8 cellular contexts compared by ENCODE assay signal in genomic region chr10:63083904-63084689, GRCh38. TPM values are rescaled to one million over a fixed set of nuclear protein-coding genes. Genes with fewer than 3 reads are reported as not detected.
DNase-seq lines count a peak whose midpoint lies in the region; ATAC-seq and TF ChIP-seq lines count a peak whose summit lies in the region.

No MANE protein-coding gene starts in this region.

- H3K9me3 ChIP-seq in MG63 = no peaks in the 10 kb centered on the region
- no peaks in the 10 kb centered on the region for H3K9me3 ChIP-seq in RWPE2 (ENCODE audit: severe bottlenecking)
- no peaks in the 10 kb centered on the region for H3K9me3 ChIP-seq in adrenal gland (replicated peaks in 1 of 3)
- no peaks in the 10 kb centered on the region for H3K9me3 ChIP-seq in psoas muscle

- H3K27me3 ChIP-seq in MG63 = no peaks in the 10 kb centered on the region
- no peaks in the 10 kb centered on the region for H3K27me3 ChIP-seq in RWPE2 (ENCODE audit: insufficient read depth, poor library complexity, severe bottlenecking)
- H3K27me3 ChIP-seq in adrenal gland = no peaks in the 10 kb centered on the region
- no peaks in the 10 kb centered on the region for H3K27me3 ChIP-seq in psoas muscle (ENCODE audit: insufficient read depth in 3 of 3, low read length in 2 of 3)

- TF ChIP-seq POLR2A in adrenal gland (IDR thresholded peaks at IDR 0.05) = no peak

- H3K27ac ChIP-seq in RWPE2 (ENCODE audit: poor library complexity, severe bottlenecking) (no peak overlapping the region), adrenal gland (no peak overlapping the region), psoas muscle (no peak overlapping the region)

- TF ChIP-seq CTCF in RWPE2 (IDR thresholded peaks at IDR 0.05; ENCODE audit: poor library complexity, severe bottlenecking) = peak; percentile 81
- TF ChIP-seq CTCF in adrenal gland (IDR thresholded peaks at IDR 0.05) = peak; percentile 52 to 83 (median 76)
- TF ChIP-seq CTCF in psoas muscle (IDR thresholded peaks at IDR 0.05) = peak; percentile 83

- H3K36me3 ChIP-seq in MG63 (no peaks in the 10 kb centered on the region), RWPE2 (ENCODE audit: low read depth) (no peaks in the 10 kb centered on the region), adrenal gland (replicated peaks in 1 of 2) (no peaks in the 10 kb centered on the region), psoas muscle (ENCODE audit: insufficient read depth in 1 of 2, low read depth in 1 of 2) (no peaks in the 10 kb centered on the region)

- intact Hi-C loops in adrenal gland (cut with DNase I) = loop anchor here in 1 of 2 donors (5.0 kb wide), 1 partner anchor 492 kb away; no protein-coding TSS in a partner anchor
- intact Hi-C loops in left ventricle myocardium superior (cut with micrococcal nuclease) = loop anchor here (5.0 to 10.0 kb wide), 2 partner anchors 71 to 492 kb away; no protein-coding TSS in a partner anchor
- intact Hi-C loops in psoas muscle (cut with DNase I) = loop anchor here (1.0 to 10.0 kb wide), 4 partner anchors 73 to 490 kb away; partner anchors contain the start of gene EGR2 (in 1 of the 2)

- ATAC-seq in GM21717 (IDR thresholded peaks at IDR 0.05; ENCODE audit: unreplicated experiment) (peak; percentile 83), RWPE2 (ENCODE audit: low read depth) (peak; percentile 78), left ventricle myocardium superior (peak; percentile 92), psoas muscle (peak; percentile 87 to 99 (median 92))

- WGBS in adrenal gland, 4 donors = 14 to 16% (median 14%) methylated on average over 7 of the region's 7 CpGs
- WGBS in psoas muscle, 3 donors = 10 to 17% (median 11%) methylated on average over 7 of the region's 7 CpGs

- H3K4me1 ChIP-seq in RWPE2 (ENCODE audit: insufficient read depth, poor library complexity, severe bottlenecking) (no peaks in the 10 kb centered on the region), adrenal gland (replicated peaks in 1 of 2) (no peaks in the 10 kb centered on the region), psoas muscle (no peaks in the 10 kb centered on the region)

- DNase-seq in Daoy (ENCODE audit: low read depth) = peak; percentile 50
- DNase-seq in MG63 = peak; percentile 36
- no peak for DNase-seq in RWPE2 (ENCODE audit: low spot score)
- peak; percentile 32 to 81 (median 64) for DNase-seq in adrenal gland
- peak; percentile 45 for DNase-seq in left ventricle myocardium superior
- DNase-seq in psoas muscle = peak; percentile 58 to 75
- DNase-seq in ecto neural progenitor cell (ENCODE audit: low spot score) = no peak

- H3K4me3 ChIP-seq in MG63 (no peak overlapping the region), RWPE2 (ENCODE audit: severe bottlenecking) (no peak overlapping the region), adrenal gland (no peak overlapping the region), psoas muscle (no peak overlapping the region)

RNA-seq across cellular contexts. Expression of gene NRBF2, which starts 49.0 kb away (rescaled TPM):
- 13.0 and 16.5 TPM in 2 replicates for total RNA-seq in Daoy (2014; rRNA removed; shearing (Covaris generic))
- 32.9 and 34.8 TPM in 2 replicates for total RNA-seq in MG63 (2014; rRNA removed; shearing (Covaris generic); ENCODE audit: low replicate concordance)
- total RNA-seq in adrenal gland = 10 to 100 TPM in 6 of 8 donors, 1 to 10 TPM in 2; 8.5 to 20.7 (median 13.9) TPM
- polyA plus RNA-seq in adrenal gland = 10 to 100 TPM in 1 of 3 donors, 1 to 10 TPM in 2; 5.4 to 23.1 (median 6.8) TPM
- total RNA-seq in left ventricle myocardium superior = 8.5 TPM
- 10 to 100 TPM; 23.1 to 85.3 (median 31.7) TPM for total RNA-seq in psoas muscle
- 10 to 100 TPM; 17.3 to 23.4 (median 21.4) TPM for polyA plus RNA-seq in psoas muscle

Comparison
In these comparisons a context has a peak if more than half of its experiments do, and no peak if none do; other contexts are left out.
1. DNase-seq: peak in Daoy (single experiment), MG63 (single experiment), adrenal gland (7 of 7), left ventricle myocardium superior (single experiment) and psoas muscle (2 of 2); none in RWPE2 (single experiment) and ecto neural progenitor cell (single experiment).
2. Peak in every context shown above with its lines, with median percentiles within 50 percentile points of each other: ATAC-seq and CTCF ChIP-seq.